ENCODE assay signal across 13 cellular contexts in the genomic region with DNA sequence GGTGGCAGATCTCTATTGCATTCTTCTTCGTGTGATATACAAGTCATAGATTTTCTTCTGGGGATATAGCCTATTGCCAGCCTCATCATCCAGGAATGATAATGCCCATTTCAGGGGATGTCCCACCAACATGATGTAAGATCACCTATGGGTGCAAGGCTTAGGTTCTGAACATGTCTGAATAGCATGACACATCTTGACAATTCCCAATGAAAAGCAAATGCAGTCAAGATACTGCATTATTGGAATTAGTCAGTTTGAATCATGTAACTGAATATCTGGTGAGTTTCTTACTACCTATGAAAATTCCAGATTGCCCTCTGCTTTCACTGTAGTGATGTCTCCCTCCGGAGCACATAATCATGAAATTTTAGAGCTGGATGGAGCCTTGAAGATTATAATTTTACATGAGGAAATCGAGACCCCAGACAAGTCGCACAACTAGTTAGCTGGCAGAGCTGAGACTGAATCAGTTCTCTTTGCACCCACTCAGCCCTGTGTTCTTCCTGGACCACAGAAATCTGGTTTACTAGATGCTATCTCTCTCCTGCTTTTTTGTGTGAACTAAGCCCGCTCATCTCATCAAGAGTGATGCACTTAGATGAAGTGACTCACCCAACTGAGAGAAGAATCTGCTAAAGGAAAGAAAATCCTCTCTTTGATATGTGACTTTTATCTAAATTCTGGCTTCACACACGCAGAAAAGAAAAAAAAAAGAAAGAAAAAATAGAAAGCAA.
DNase-seq lines count a peak whose midpoint lies in the region; ATAC-seq, FAIRE-seq and TF ChIP-seq lines count a peak whose summit lies in the region.
"Had no signal": no experiment of that assay in that cellular context is flagged by ENCODE, and none has a peak within 500 bp of the region (broad histone marks: within the 10 kb centered on the region; RNA-seq: fewer than 3 reads in every experiment).

No MANE protein-coding gene starts in this region.

- no peak overlapping the region for H3K9ac ChIP-seq in astrocyte (ENCODE audit: low read length)

- H3K4me2 ChIP-seq in astrocyte (ENCODE audit: low read length): no peak overlapping the region

- FAIRE-seq in astrocyte (lab: Jason Lieb, UNC): no peak
- FAIRE-seq: frontal cortex, keratinocyte had no signal

- no peaks in the 10 kb centered on the region for H3K4me1 ChIP-seq in astrocyte (ENCODE audit: insufficient read depth, low read length)
- H3K4me1 ChIP-seq: tibial artery had no signal

- no peaks in the 10 kb centered on the region for H4K20me1 ChIP-seq in astrocyte (ENCODE audit: insufficient read depth, low read length)

- peaks cover 4% of the 10 kb centered on the region for H3K4me1 Mint-ChIP-seq in activated CD4-positive, alpha-beta T cell treated with anti-CD3 and anti-CD28 coated beads, Interleukin-2, amount 10 ng/mL, durations not matched to agents 24 days and 14 days
- H3K4me1 Mint-ChIP-seq in astrocyte (ENCODE audit: low read depth, unreplicated experiment): no peaks in the 10 kb centered on the region

- DNase-seq in activated CD4-positive, alpha-beta T cell treated with anti-CD3 and anti-CD28 coated beads for 24 hours (ENCODE audit: low read depth in 2 of 2): peak; percentile 1 to 19
- no peak for DNase-seq in activated CD4-positive, alpha-beta T cell treated with anti-CD3 and anti-CD28 coated beads, Interleukin-2, amount 10 ng/mL, durations not matched to agents 24 days and 14 days
- DNase-seq in LHCN-M2 (ENCODE audit: low read depth) (peak; percentile 43), astrocyte (ENCODE audit: low read depth) (peak; percentile 3), posterior cingulate gyrus (no peak), Right ventricle myocardium superior (no peak)
- peak; percentile 25 for DNase-seq in stimulated activated CD4-positive, alpha-beta T cell treated with anti-CD3 and anti-CD28 coated beads, Interleukin-1b, Interleukin-23, amount 100 ng/mL, for 48 hours
- DNase-seq: NCI-H2227 treated with DMSO at 0.1 percent for 48 hours, retina, tibial artery had no signal

- no peaks in the 10 kb centered on the region for H3K79me2 ChIP-seq in astrocyte (ENCODE audit: insufficient read depth, low read length)

- H3K27me3 ChIP-seq in astrocyte (ENCODE audit: insufficient read depth, low read length): no peaks in the 10 kb centered on the region

- no peak for TF ChIP-seq CTCF in astrocyte (IDR thresholded peaks at IDR 0.05; ENCODE audit: insufficient read depth, low read depth, low read length)

- peaks cover 19% of the 10 kb centered on the region for H3K27me3 Mint-ChIP-seq in activated CD4-positive, alpha-beta T cell treated with anti-CD3 and anti-CD28 coated beads, Interleukin-2, amount 10 ng/mL, durations not matched to agents 24 days and 14 days
- H3K27me3 Mint-ChIP-seq in astrocyte (ENCODE audit: low read depth, unreplicated experiment): peaks cover 2% of the 10 kb centered on the region

- H3K27ac Mint-ChIP-seq in activated CD4-positive, alpha-beta T cell treated with anti-CD3 and anti-CD28 coated beads, Interleukin-2, amount 10 ng/mL, durations not matched to agents 24 days and 14 days: no peak overlapping the region
- H3K27ac Mint-ChIP-seq in astrocyte (ENCODE audit: unreplicated experiment): no peak overlapping the region

- H3K36me3 ChIP-seq in astrocyte (ENCODE audit: insufficient read depth, low read length): no peaks in the 10 kb centered on the region
- H3K36me3 ChIP-seq: tibial artery had no signal

- intact Hi-C loops in activated CD4-positive, alpha-beta T cell treated with anti-CD3 and anti-CD28 coated beads, Interleukin-2, amount 10 ng/mL, durations not matched to agents 24 days and 14 days (cut with micrococcal nuclease): loop anchor here (1.0 kb wide), 1 partner anchor 40 kb away; no protein-coding TSS in a partner anchor
- intact Hi-C loops in posterior cingulate gyrus (cut with DNase I): no loop called here
- intact Hi-C loops in Right ventricle myocardium superior (cut with DNase I): no loop called here

- H3K36me3 Mint-ChIP-seq in activated CD4-positive, alpha-beta T cell treated with anti-CD3 and anti-CD28 coated beads, Interleukin-2, amount 10 ng/mL, durations not matched to agents 24 days and 14 days (ENCODE audit: low read depth): no peaks in the 10 kb centered on the region
- H3K36me3 Mint-ChIP-seq in astrocyte (ENCODE audit: low read depth, unreplicated experiment): no peaks in the 10 kb centered on the region

- ATAC-seq in GM21825 (IDR thresholded peaks at IDR 0.05; ENCODE audit: unreplicated experiment) (no peak), Right ventricle myocardium superior (ENCODE audit: poor library complexity) (no peak)

- H3K9me3 Mint-ChIP-seq in activated CD4-positive, alpha-beta T cell treated with anti-CD3 and anti-CD28 coated beads, Interleukin-2, amount 10 ng/mL, durations not matched to agents 24 days and 14 days: no peaks in the 10 kb centered on the region
- H3K9me3 Mint-ChIP-seq in astrocyte (ENCODE audit: unreplicated experiment): no peaks in the 10 kb centered on the region

- no peaks in the 10 kb centered on the region for H3K9me3 ChIP-seq in astrocyte (ENCODE audit: insufficient read depth, low read depth, low read length)
- H3K9me3 ChIP-seq: tibial artery had no signal

- no peak overlapping the region for H2AFZ ChIP-seq in astrocyte (ENCODE audit: low read depth, low read length)

- H3K27ac ChIP-seq in astrocyte (ENCODE audit: low read depth, low read length): no peak overlapping the region
- H3K27ac ChIP-seq: tibial artery had no signal

- H3K4me3 Mint-ChIP-seq in activated CD4-positive, alpha-beta T cell treated with anti-CD3 and anti-CD28 coated beads, Interleukin-2, amount 10 ng/mL, durations not matched to agents 24 days and 14 days: no peak overlapping the region
- no peak overlapping the region for H3K4me3 Mint-ChIP-seq in astrocyte (ENCODE audit: unreplicated experiment)

- H3K4me3 ChIP-seq in astrocyte (ENCODE audit: insufficient read depth, low read depth, low read length): no peak overlapping the region
- H3K4me3 ChIP-seq: tibial artery had no signal

Comparison
In these comparisons a context has a peak if more than half of its experiments do, and no peak if none do; other contexts are left out.
1. DNase-seq: peak in activated CD4-positive, alpha-beta T cell treated with anti-CD3 and anti-CD28 coated beads for 24 hours (2 of 2), LHCN-M2 (single experiment), astrocyte (single experiment) and stimulated activated CD4-positive, alpha-beta T cell treated with anti-CD3 and anti-CD28 coated beads, Interleukin-1b, Interleukin-23, amount 100 ng/mL, for 48 hours (single experiment); none in activated CD4-positive, alpha-beta T cell treated with anti-CD3 and anti-CD28 coated beads, Interleukin-2, amount 10 ng/mL, durations not matched to agents 24 days and 14 days (single experiment), posterior cingulate gyrus (0 of 10) and Right ventricle myocardium superior (single experiment).